ENCODE assay signal across 8 cellular contexts in the genomic region with DNA sequence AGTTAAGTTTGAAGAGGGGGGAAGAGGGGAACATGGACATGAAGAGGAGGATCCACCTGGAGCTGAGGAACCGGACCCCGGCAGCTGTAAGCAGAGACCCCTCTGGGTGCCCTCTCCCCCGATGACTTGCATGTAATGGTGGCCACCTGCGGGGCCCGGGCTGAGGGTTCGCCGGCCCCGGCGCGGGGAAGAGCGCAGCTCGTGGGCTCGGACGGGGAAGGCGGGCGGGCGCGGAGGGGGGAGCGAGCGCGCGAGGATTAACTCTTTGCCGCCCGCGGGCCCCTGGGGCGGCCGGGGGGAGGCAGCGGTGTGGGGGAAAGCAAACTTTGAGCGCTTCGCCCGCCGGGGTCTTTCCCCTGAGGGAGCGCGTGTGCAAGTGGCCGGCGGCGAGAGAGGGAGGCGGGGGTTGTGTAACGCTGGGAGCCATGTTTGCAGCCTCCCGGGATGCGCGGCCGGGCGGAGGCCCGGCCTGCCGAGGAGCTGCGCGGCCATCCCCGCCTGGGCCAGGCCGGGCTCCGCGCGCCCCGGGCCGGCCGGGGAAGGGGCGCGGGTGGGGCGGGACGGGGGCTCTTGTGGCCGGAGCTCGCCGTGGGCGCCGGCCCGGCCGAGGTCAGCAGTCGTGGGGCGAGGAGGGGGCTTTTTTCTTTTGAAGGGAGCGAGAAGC. TPM values are rescaled to one million over a fixed set of nuclear protein-coding genes. Genes with fewer than 3 reads are reported as not detected.
DNase-seq lines count a peak whose midpoint lies in the region; ATAC-seq, FAIRE-seq and TF ChIP-seq lines count a peak whose summit lies in the region.

No MANE protein-coding gene starts in this region.

- H3K18ac ChIP-seq in H1 (ENCODE audit: extremely low read depth, low read length), result peak overlapping the region; percentile 71

- no peak overlapping the region for H2BK12ac ChIP-seq in H1 (ENCODE audit: low read depth, low read length)

- H2AFZ ChIP-seq in H1 (ENCODE audit: low read length), result no peak overlapping the region

- no peaks in the 10 kb centered on the region for H3K36me3 ChIP-seq in CD8-positive, alpha-beta T cell (ENCODE audit: insufficient read depth, low read length)
- peaks cover 26% of the 10 kb centered on the region for H3K36me3 ChIP-seq in MG63
- no peaks in the 10 kb centered on the region for H3K36me3 ChIP-seq in H1 (ENCODE audit: control insufficient read depth in 2 of 4, insufficient read depth in 4 of 4, low read length in 3 of 4)

- peak overlapping the region; percentile 93 for H3K27ac Mint-ChIP-seq in CD8-positive, alpha-beta T cell
- peak overlapping the region; percentile 93 for H3K27ac Mint-ChIP-seq in activated CD4-positive, alpha-beta memory T cell treated with anti-CD3 and anti-CD28 coated beads for 36 hours
- peak overlapping the region; percentile 85 for H3K27ac Mint-ChIP-seq in mesothelial cell of epicardium

- TF ChIP-seq RAD21 in H1 (IDR thresholded peaks at IDR 0.05 in 1 of 2, conservative IDR thresholded peaks at IDR 0.05 in 1 of 2; ENCODE audit: low read depth in 2 of 2, low read length in 2 of 2), result no peak

- TF ChIP-seq CTCF in CD8-positive, alpha-beta T cell (IDR thresholded peaks at IDR 0.05), result no peak
- TF ChIP-seq CTCF in H1 (IDR thresholded peaks at IDR 0.05; ENCODE audit: control extremely low read depth in 1 of 3, insufficient read depth in 1 of 3, low read depth in 1 of 3, low read length in 3 of 3), result no peak
- TF ChIP-seq CTCF in mesothelial cell of epicardium (IDR thresholded peaks at IDR 0.05; ENCODE audit: unreplicated experiment), result peak; percentile 43

- no peaks in the 10 kb centered on the region for H3K27me3 Mint-ChIP-seq in CD8-positive, alpha-beta T cell (ENCODE audit: low read depth)
- H3K27me3 Mint-ChIP-seq in activated CD4-positive, alpha-beta memory T cell treated with anti-CD3 and anti-CD28 coated beads for 36 hours, result no peaks in the 10 kb centered on the region
- H3K27me3 Mint-ChIP-seq in mesothelial cell of epicardium (ENCODE audit: low read depth), result no peaks in the 10 kb centered on the region

- peak in 1 of 2 experiments; percentile 13; a peak in 1 of 3 replicates for TF ChIP-seq POLR2A in H1 (IDR thresholded peaks at IDR 0.05; ENCODE audit: control extremely low read depth in 1 of 2, low read depth in 2 of 2, low read length in 2 of 2)

- H2BK15ac ChIP-seq in H1 (ENCODE audit: low read length), result no peak overlapping the region

- H3K23me2 ChIP-seq in H1 (ENCODE audit: low read depth, low read length), result peaks cover 12% of the 10 kb centered on the region; the same call in 1 of the 2 replicates

- no peak for TF ChIP-seq EP300 in H1 (IDR thresholded peaks at IDR 0.05; ENCODE audit: borderline replicate concordance in 1 of 2, low read depth in 2 of 2, low read length in 2 of 2)

- peaks cover 69% of the 10 kb centered on the region for H3K4me1 Mint-ChIP-seq in CD8-positive, alpha-beta T cell (ENCODE audit: low read depth)
- H3K4me1 Mint-ChIP-seq in activated CD4-positive, alpha-beta memory T cell treated with anti-CD3 and anti-CD28 coated beads for 36 hours (ENCODE audit: low read depth), result peaks cover 43% of the 10 kb centered on the region
- peaks cover 45% of the 10 kb centered on the region for H3K4me1 Mint-ChIP-seq in mesothelial cell of epicardium

- intact Hi-C loops in CD8-positive, alpha-beta T cell (cut with DNase I, micrococcal nuclease), result loop anchor here (1.0 to 10.0 kb wide), 13 partner anchors 29 to 1841 kb away; partner anchors contain the start of genes TRMO (in 2 of the 2), ANKS6 (in 1 of the 2), HEMGN (in 1 of the 2) and NANS (in 1 of the 2)
- intact Hi-C loops in activated CD4-positive, alpha-beta memory T cell treated with anti-CD3 and anti-CD28 coated beads for 36 hours (cut with micrococcal nuclease), result loop anchor here (1.0 to 5.0 kb wide), 5 partner anchors 61 to 350 kb away; partner anchors contain the start of genes NANS, NCBP1, TRMO and TSTD2

- H3K4me3 ChIP-seq in CD8-positive, alpha-beta T cell (ENCODE audit: low read depth, low read length), result peak overlapping the region; percentile 92
- H3K4me3 ChIP-seq in MG63 (peak overlapping the region; percentile 98), H1 (ENCODE audit: extremely low read depth in 1 of 4, insufficient read depth in 2 of 4, low read depth in 3 of 4, low read length in 4 of 4) (peak overlapping the region; percentile 62 to 95 (median 68))

- H4K5ac ChIP-seq in H1 (ENCODE audit: insufficient read length, low read depth, low read length), result no peak overlapping the region

- peak; percentile 33 for ATAC-seq in CD8-positive, alpha-beta T cell
- ATAC-seq in GM21515 (IDR thresholded peaks at IDR 0.05; ENCODE audit: unreplicated experiment) (peak; percentile 6), HG02870 (IDR thresholded peaks at IDR 0.05; ENCODE audit: unreplicated experiment) (no peak)

- H3K36me3 Mint-ChIP-seq in CD8-positive, alpha-beta T cell, result no peaks in the 10 kb centered on the region
- peaks cover 1% of the 10 kb centered on the region for H3K36me3 Mint-ChIP-seq in activated CD4-positive, alpha-beta memory T cell treated with anti-CD3 and anti-CD28 coated beads for 36 hours
- H3K36me3 Mint-ChIP-seq in mesothelial cell of epicardium, result no peaks in the 10 kb centered on the region

- peak overlapping the region; percentile 99 for H4K8ac ChIP-seq in H1 (ENCODE audit: extremely low read depth, insufficient read depth, low read length)

- POLR2A ChIA-PET in CD8-positive, alpha-beta T cell (lab: Charles Lee), result interaction anchor here (0.8 to 8.8 kb wide), 18 partner anchors 12 to 350 kb away, joined by 3 to 121 read pairs (median 5); partner anchors contain the start of genes NANS, NCBP1, TBC1D2 and TRMO
- POLR2A ChIA-PET in activated CD4-positive, alpha-beta memory T cell treated with anti-CD3 and anti-CD28 coated beads for 36 hours (lab: Charles Lee), result interaction anchor here (0.6 to 5.0 kb wide), 15 partner anchors 9 to 350 kb away, joined by 3 to 77 read pairs (median 4); partner anchors contain the start of genes NANS, NCBP1, TBC1D2 and TRMO
- POLR2A ChIA-PET in H1 (lab: Charles Lee; ENCODE audit: partially characterized antibody), result interaction anchor here (0.8 to 2.3 kb wide), 10 partner anchors 9 to 101 kb away, joined by 3 to 21 read pairs (median 4); partner anchors contain the start of genes NANS and TRMO

- no peak overlapping the region for H2BK120ac ChIP-seq in H1 (replicated peaks; ENCODE audit: low read depth, low read length)

- H4K20me1 ChIP-seq in H1 (replicated peaks in 1 of 2; ENCODE audit: control insufficient read depth in 1 of 2, insufficient read depth in 2 of 2, low read length in 2 of 2), result peaks cover 19 to 33% of the 10 kb centered on the region in 2 experiments

- peak overlapping the region; percentile 58 to 97 (median 68) for H3K9ac ChIP-seq in H1 (replicated peaks in 1 of 4; ENCODE audit: extremely low read depth in 1 of 4, low read depth in 3 of 4, low read length in 3 of 4)

- H3K4me3 Mint-ChIP-seq in CD8-positive, alpha-beta T cell, result peak overlapping the region; percentile 92
- peak overlapping the region; percentile 83 for H3K4me3 Mint-ChIP-seq in activated CD4-positive, alpha-beta memory T cell treated with anti-CD3 and anti-CD28 coated beads for 36 hours
- peak overlapping the region; percentile 74 for H3K4me3 Mint-ChIP-seq in mesothelial cell of epicardium

- H3K27me3 ChIP-seq in CD8-positive, alpha-beta T cell (ENCODE audit: insufficient read depth, low read length), result no peaks in the 10 kb centered on the region
- no peaks in the 10 kb centered on the region for H3K27me3 ChIP-seq in MG63
- H3K27me3 ChIP-seq in H1 (replicated peaks in 1 of 4; ENCODE audit: control insufficient read depth in 3 of 4, extremely low read depth in 1 of 4, insufficient read depth in 3 of 4, low read length in 3 of 4), result peaks cover 38 to 68% (median 58%) of the 10 kb centered on the region in 4 experiments

- H3K4me1 ChIP-seq in CD8-positive, alpha-beta T cell (ENCODE audit: insufficient read depth, low read length), result peaks cover 58% of the 10 kb centered on the region
- H3K4me1 ChIP-seq in H1 (replicated peaks in 1 of 4; ENCODE audit: control insufficient read depth in 3 of 4, insufficient read depth in 4 of 4, low read length in 3 of 4), result peaks cover 0 to 7% (median 2%) of the 10 kb centered on the region in 4 experiments; a peak in 2 of 7 replicates

- no peak overlapping the region for H3K56ac ChIP-seq in H1 (replicated peaks; ENCODE audit: insufficient read length, low read depth, low read length)

- CTCF ChIA-PET in CD8-positive, alpha-beta T cell (lab: Charles Lee), result interaction anchor here (0.9 to 6.0 kb wide), 10 partner anchors 10 to 83 kb away, joined by 3 to 86 read pairs (median 4); partner anchors contain the start of gene TRMO
- CTCF ChIA-PET in activated CD4-positive, alpha-beta memory T cell treated with anti-CD3 and anti-CD28 coated beads for 36 hours (lab: Charles Lee), result interaction anchor here (0.9 to 5.0 kb wide), 7 partner anchors 20 to 273 kb away, joined by 3 to 36 read pairs (median 4); partner anchors contain the start of gene TRMO
- CTCF ChIA-PET in H1 (lab: Charles Lee; ENCODE audit: partially characterized antibody), result interaction anchor here (0.6 to 3.1 kb wide), 8 partner anchors 12 to 560 kb away, joined by 3 to 13 read pairs (median 4); no protein-coding TSS in a partner anchor

- WGBS in H1 (ENCODE audit: extremely low coverage in 1 of 2, insufficient coverage in 1 of 2, insufficient read length in 1 of 2, insufficient replicate concordance in 2 of 2, low coverage in 1 of 2, low lambda C conversion rate in 2 of 2, missing lambda C conversion rate in 1 of 2), 2 experiments, result no CpG with 5 or more reads among the region's 70 CpGs

- peak; percentile 32 to 83 (median 65) for DNase-seq in CD8-positive, alpha-beta T cell
- DNase-seq in MG63, result peak; percentile 35
- peak; percentile 58 for DNase-seq in activated CD4-positive, alpha-beta memory T cell treated with anti-CD3 and anti-CD28 coated beads for 36 hours
- peak in 1 of 2 experiments; percentile 62 for DNase-seq in H1 (ENCODE audit: low read depth in 1 of 2, low spot score in 2 of 2)
- DNase-seq in mesothelial cell of epicardium (ENCODE audit: low spot score in 2 of 2, unreplicated experiment in 2 of 2), result peak; percentile 49 to 69
- peak; percentile 39 to 46 for DNase-seq in stimulated activated CD8-positive, alpha-beta memory T cell treated with anti-CD3 and anti-CD28 coated beads, Interleukin-15, amount 100 ng/mL, for 4 hours (ENCODE audit: low read depth in 2 of 2)

- H3K4me2 ChIP-seq in H1 (ENCODE audit: insufficient read depth in 1 of 2, low read depth in 2 of 2, low read length in 2 of 2), result peak overlapping the region; percentile 55 to 68

- no peak overlapping the region for H3K14ac ChIP-seq in H1 (ENCODE audit: insufficient read length)

- H3K27ac ChIP-seq in CD8-positive, alpha-beta T cell (ENCODE audit: low read depth, low read length), result peak overlapping the region; percentile 73
- H3K27ac ChIP-seq in H1 (ENCODE audit: low read depth, low read length), result no peak overlapping the region

- no peak overlapping the region for H2BK5ac ChIP-seq in H1 (ENCODE audit: low read depth, low read length)

- H3K79me1 ChIP-seq in H1 (ENCODE audit: low read depth, low read length), result peaks cover 3% of the 10 kb centered on the region; the same call in 1 of the 2 replicates

- H3K4ac ChIP-seq in H1 (replicated peaks; ENCODE audit: insufficient read length, low read depth, low read length), result no peak overlapping the region

- no peak overlapping the region for H2BK20ac ChIP-seq in H1 (ENCODE audit: low read length)

- H2AK5ac ChIP-seq in H1 (ENCODE audit: low read depth, low read length), result no peak overlapping the region

- H3K79me2 ChIP-seq in H1 (ENCODE audit: control insufficient read depth in 1 of 2, insufficient read depth in 2 of 2, low read length in 2 of 2), result peaks cover 6 to 35% of the 10 kb centered on the region in 2 experiments

- FAIRE-seq in H1 (lab: Jason Lieb, UNC), result no peak

- peak overlapping the region; percentile 74 for H4K91ac ChIP-seq in H1 (replicated peaks; ENCODE audit: insufficient read length, low read length)

- H3K9me3 Mint-ChIP-seq in CD8-positive, alpha-beta T cell, result no peaks in the 10 kb centered on the region
- no peaks in the 10 kb centered on the region for H3K9me3 Mint-ChIP-seq in activated CD4-positive, alpha-beta memory T cell treated with anti-CD3 and anti-CD28 coated beads for 36 hours
- no peaks in the 10 kb centered on the region for H3K9me3 Mint-ChIP-seq in mesothelial cell of epicardium

- H3K9me3 ChIP-seq in CD8-positive, alpha-beta T cell (ENCODE audit: low read length), result no peaks in the 10 kb centered on the region
- H3K9me3 ChIP-seq in MG63, result no peaks in the 10 kb centered on the region
- H3K9me3 ChIP-seq in H1 (ENCODE audit: insufficient read depth in 2 of 2, low read depth in 1 of 2, low read length in 1 of 2), result peaks cover 0 to 5% of the 10 kb centered on the region in 2 experiments; a peak in 1 of 4 replicates

- no peak overlapping the region for H3K23ac ChIP-seq in H1 (ENCODE audit: insufficient read length)

RNA-seq across cellular contexts. Expression of gene ANP32B, which starts 0.5 kb away (rescaled TPM):
- total RNA-seq in CD8-positive, alpha-beta T cell, result 100 to 1,000 TPM; 168 to 177 TPM
- 5.2 and 7.0 TPM in 2 replicates for total RNA-seq in MG63 (2014; rRNA removed; shearing (Covaris generic); ENCODE audit: low replicate concordance)
- total RNA-seq in activated CD4-positive, alpha-beta memory T cell treated with anti-CD3 and anti-CD28 coated beads for 36 hours, result 100 to 1,000 TPM; 352 to 358 TPM
- 77.0 and 88.1 TPM in 2 replicates for total RNA-seq in H1 (2021; fragmentation: NEBNext Ultra II Directional; extraction: Animal tissue kit (Norgen Biotek cat#: 25700))
- polyA plus RNA-seq in H1 (2011; rRNA removed), result 5.5 and 7.6 TPM in 2 replicates
- 25.1 TPM for polyA plus RNA-seq in H1 (2011; cell fraction: cytosol; rRNA removed)
- 8.8 TPM for polyA plus RNA-seq in H1 (2011; cell fraction: nucleus; rRNA removed)
- polyA plus RNA-seq in H1 (2012, experiment 1 of 2), result 95.0 to 120 TPM (median 102 TPM) in 4 replicates
- 50.2 TPM for polyA plus RNA-seq in H1 (2012, experiment 2 of 2)
- polyA plus RNA-seq in H1 (2013, experiment 1 of 2), result 157 TPM
- 155 TPM for polyA plus RNA-seq in H1 (2013, experiment 2 of 2)
- polyA minus RNA-seq in H1 (2011; rRNA and poly(A)+ RNA removed), result 2.9 and 4.9 TPM in 2 replicates
- 10.6 TPM for polyA minus RNA-seq in H1 (2011; cell fraction: cytosol; rRNA and poly(A)+ RNA removed)
- 10.3 TPM for polyA minus RNA-seq in H1 (2011; cell fraction: nucleus; rRNA and poly(A)+ RNA removed)
- 137 to 143 TPM (median 139 TPM) in 3 replicates for total RNA-seq in mesothelial cell of epicardium

RNA-seq across cellular contexts. Expression of gene HEMGN, which starts 45.7 kb away (rescaled TPM):
- total RNA-seq in CD8-positive, alpha-beta T cell, result under 1 TPM; 0.14 to 0.33 TPM
- not detected in 2 replicates for total RNA-seq in MG63 (2014; rRNA removed; shearing (Covaris generic); ENCODE audit: low replicate concordance)
- total RNA-seq in activated CD4-positive, alpha-beta memory T cell treated with anti-CD3 and anti-CD28 coated beads for 36 hours, result under 1 TPM; 0.69 to 0.99 TPM
- total RNA-seq in H1 (2021; fragmentation: NEBNext Ultra II Directional; extraction: Animal tissue kit (Norgen Biotek cat#: 25700)), result not detected in 2 replicates
- not detected in 2 replicates for polyA plus RNA-seq in H1 (2011; rRNA removed)
- not detected for polyA plus RNA-seq in H1 (2011; cell fraction: cytosol; rRNA removed)
- polyA plus RNA-seq in H1 (2011; cell fraction: nucleus; rRNA removed), result not detected
- polyA plus RNA-seq in H1 (2012, experiment 1 of 2), result not detected in 4 replicates
- not detected for polyA plus RNA-seq in H1 (2012, experiment 2 of 2)
- polyA plus RNA-seq in H1 (2013, experiment 1 of 2), result not detected
- polyA plus RNA-seq in H1 (2013, experiment 2 of 2), result not detected
- not detected in 2 replicates for polyA minus RNA-seq in H1 (2011; rRNA and poly(A)+ RNA removed)
- not detected for polyA minus RNA-seq in H1 (2011; cell fraction: cytosol; rRNA and poly(A)+ RNA removed)
- not detected for polyA minus RNA-seq in H1 (2011; cell fraction: nucleus; rRNA and poly(A)+ RNA removed)
- not detected in 3 replicates for total RNA-seq in mesothelial cell of epicardium
